12 cellular contexts compared by ENCODE assay signal in genomic region chr12:51941011-51941561, GRCh38. TPM values are rescaled to one million over a fixed set of nuclear protein-coding genes. Genes with fewer than 3 reads are reported as not detected.
A peak's percentile ranks its signal among the peaks of the same experiment; 100 is the strongest.
DNase-seq lines count a peak whose midpoint lies in the region; ATAC-seq, FAIRE-seq and TF ChIP-seq lines count a peak whose summit lies in the region.
"Had no signal": no experiment of that assay in that cellular context is flagged by ENCODE, and none has a peak within 500 bp of the region (broad histone marks: within the 10 kb centered on the region; RNA-seq: fewer than 3 reads in every experiment).

No MANE protein-coding gene starts in this region.

- FAIRE-seq in HepG2 (lab: Jason Lieb, UNC) (no peak), kidney (lab: Jason Lieb, UNC) (no peak)

- peak; percentile 32; the same call in 1 of the 3 replicates for ATAC-seq in HepG2
- ATAC-seq in HG03025 (IDR thresholded peaks at IDR 0.05; ENCODE audit: low FRiP score, unreplicated experiment): no peak

- POLR2A ChIA-PET in HepG2 (lab: Yijun Ruan, JAX): no interaction called here

- H3K9me3 ChIP-seq in HepG2 (ENCODE audit: low read length) (no peaks in the 10 kb centered on the region), kidney (ENCODE audit: control insufficient read depth in 1 of 2, low read length in 2 of 2) (peaks cover 0 to 8% of the 10 kb centered on the region in 2 donors)

- no peak for TF ChIP-seq RAD21 in HepG2 (CRISPR knock-in tag; IDR thresholded peaks at IDR 0.05)

- no peak overlapping the region for H3K4me2 ChIP-seq in HepG2 (ENCODE audit: low read depth, low read length)

- H3K79me2 ChIP-seq in HepG2 (ENCODE audit: insufficient read depth, low read length): no peaks in the 10 kb centered on the region

- peaks cover 1 to 38% of the 10 kb centered on the region in 2 experiments; a peak in 4 of 5 replicates for H3K27me3 ChIP-seq in HepG2 (ENCODE audit: control insufficient read depth in 1 of 2, insufficient read depth in 2 of 2, low read length in 2 of 2)

- in situ Hi-C loops in HepG2 (cut with HindIII; ENCODE audit: extremely low pct_ligation_motif_present, low pct_unique_long_range_greater_than_20kb) (no loop called here), KBM-7 (cut with MboI; ENCODE audit: low pct_unique_long_range_greater_than_20kb, low sequenced_read_pairs) (no loop called here)

- TF ChIP-seq CTCF in choroid plexus epithelial cell (conservative IDR thresholded peaks at IDR 0.05; ENCODE audit: low read depth, low read length): no peak
- TF ChIP-seq CTCF in HepG2 (CRISPR knock-in tag; IDR thresholded peaks at IDR 0.05): no peak
- no peak for TF ChIP-seq CTCF in kidney (IDR thresholded peaks at IDR 0.05; ENCODE audit: borderline replicate concordance, extremely low read depth, insufficient read depth)

- H4K20me1 ChIP-seq in HepG2 (ENCODE audit: insufficient read depth, low read length): no peaks in the 10 kb centered on the region

- no peak for TF ChIP-seq EP300 in HepG2 (IDR thresholded peaks at IDR 0.05; ENCODE audit: low read depth in 2 of 2, low read length in 2 of 2)
- TF ChIP-seq EP300 in HepG2 (CRISPR knock-in tag; IDR thresholded peaks at IDR 0.05; ENCODE audit: borderline replicate concordance): no peak

- WGBS in HepG2 (ENCODE audit: low lambda C conversion rate): 38% methylated on average over 11 of the region's 11 CpGs

- no peak overlapping the region for H3K4me3 ChIP-seq in choroid plexus epithelial cell (ENCODE audit: low read depth, low read length)
- no peak overlapping the region for H3K4me3 ChIP-seq in HepG2 (replicated peaks in 1 of 3; ENCODE audit: insufficient read depth in 1 of 3, low read depth in 2 of 3, low read length in 3 of 3)
- no peak overlapping the region for H3K4me3 ChIP-seq in kidney (ENCODE audit: low read length in 2 of 2)
- H3K4me3 ChIP-seq: lower lobe of right lung had no signal

- H3K4me1 ChIP-seq in HepG2 (ENCODE audit: insufficient read depth, low read length): peaks cover 15% of the 10 kb centered on the region
- H3K4me1 ChIP-seq in kidney (ENCODE audit: control insufficient read depth in 1 of 2, insufficient read depth in 1 of 2, low read depth in 1 of 2, low read length in 2 of 2): peaks cover 14 to 15% of the 10 kb centered on the region in 2 donors
- H3K4me1 ChIP-seq: lower lobe of right lung had no signal

- no peak overlapping the region for H3K9ac ChIP-seq in HepG2 (ENCODE audit: insufficient read depth, low read depth, low read length)
- no peak overlapping the region for H3K9ac ChIP-seq in kidney (ENCODE audit: low read length in 2 of 2)

- no peak overlapping the region for H3K27ac ChIP-seq in HepG2 (ENCODE audit: extremely low read length, insufficient read depth, low read length)
- no peak overlapping the region for H3K27ac ChIP-seq in kidney (ENCODE audit: low read depth in 2 of 2, low read length in 2 of 2)
- H3K27ac ChIP-seq: lower lobe of right lung had no signal

- CTCF ChIA-PET in HepG2 (lab: Yijun Ruan, JAX; ENCODE audit: low intra/inter-chr PET ratio, low total read pairs): no interaction called here

- DNase-seq in DMS 273 treated with DMSO at 0.1 percent for 48 hours (lab: John Stamatoyannopoulos, UW): peak; percentile 54
- peak; percentile 66 for DNase-seq in NCI-H2171 (lab: John Stamatoyannopoulos, UW)
- peak; percentile 87 for DNase-seq in choroid plexus epithelial cell (ENCODE audit: low read depth)
- DNase-seq in HepG2 (ENCODE audit: low spot score): no peak
- DNase-seq in KBM-7: no peak
- DNase-seq in GM19240 (ENCODE audit: insufficient read length, low spot score): no peak
- DNase-seq in kidney: no peak
- DNase-seq: H9; lower lobe of right lung; stimulated activated naive CD4-positive, alpha-beta T cell; T1000 had no signal

- no peaks in the 10 kb centered on the region for H3K36me3 ChIP-seq in HepG2 (replicated peaks in 1 of 2; ENCODE audit: control insufficient read depth in 1 of 2, insufficient read depth in 2 of 2, low read length in 2 of 2)
- no peaks in the 10 kb centered on the region for H3K36me3 ChIP-seq in kidney (ENCODE audit: control insufficient read depth in 1 of 2, insufficient read depth in 2 of 2, low read length in 2 of 2)
- H3K36me3 ChIP-seq: lower lobe of right lung had no signal

- TF ChIP-seq POLR2A in HepG2 (IDR thresholded peaks at IDR 0.05; ENCODE audit: insufficient read depth in 1 of 2, low read depth in 2 of 2, low read length in 2 of 2): no peak

- H2AFZ ChIP-seq in HepG2 (ENCODE audit: low read length): no peak overlapping the region

- no TSS peak for BruUV-seq in HepG2 (replicated peaks; lab: Mats Ljungman, UMichigan)

- intact Hi-C loops in HepG2 (cut with micrococcal nuclease; ENCODE audit: unreplicated experiment): loop anchor here (5.0 kb wide), 2 partner anchors 41 to 411 kb away; no protein-coding TSS in a partner anchor
- intact Hi-C loops in kidney (cut with DNase I): no loop called here

RNA-seq across cellular contexts. Expression of gene ACVR1B, which starts 10.4 kb away (rescaled TPM):
- 5.8 and 8.9 TPM in 2 replicates for total RNA-seq in HepG2 (2016; rRNA removed; fragmentation: Illumina TruSeq; extraction: Trizol)
- total RNA-seq in HepG2 (2016; cell fraction: cytosol; rRNA removed; fragmentation: Illumina TruSeq; extraction: Trizol; ENCODE audit: low read depth): 2.0 and 2.2 TPM in 2 replicates
- total RNA-seq in HepG2 (2016; cell fraction: insoluble cytoplasmic fraction; rRNA removed; fragmentation: Illumina TruSeq; extraction: Trizol): 4.3 and 9.8 TPM in 2 replicates
- 5.4 and 7.6 TPM in 2 replicates for total RNA-seq in HepG2 (2016; cell fraction: membrane; rRNA removed; fragmentation: Illumina TruSeq; extraction: Trizol)
- total RNA-seq in HepG2 (2016; cell fraction: nucleus; rRNA removed; fragmentation: Illumina TruSeq; extraction: Trizol): 9.9 and 14.3 TPM in 2 replicates
- polyA plus RNA-seq in HepG2 (2011; rRNA removed): 12.1 and 14.1 TPM in 2 replicates
- 12.0 and 13.7 TPM in 2 replicates for polyA plus RNA-seq in HepG2 (2011; cell fraction: cytosol; rRNA removed)
- 12.5 and 12.9 TPM in 2 replicates for polyA plus RNA-seq in HepG2 (2011; cell fraction: nucleus; rRNA removed)
- polyA plus RNA-seq in HepG2 (2012): 10.8 and 11.8 TPM in 2 replicates
- polyA plus RNA-seq in HepG2 (2016; cell fraction: cytosol; fragmentation: Illumina TruSeq; extraction: Trizol; ENCODE audit: low read depth): 1.1 and 1.3 TPM in 2 replicates
- 5.3 and 5.6 TPM in 2 replicates for polyA plus RNA-seq in HepG2 (2016; cell fraction: insoluble cytoplasmic fraction; fragmentation: Illumina TruSeq; extraction: Trizol; ENCODE audit: low read depth)
- polyA plus RNA-seq in HepG2 (2016; cell fraction: membrane; fragmentation: Illumina TruSeq; extraction: Trizol; ENCODE audit: low read depth): 3.8 and 4.6 TPM in 2 replicates
- polyA plus RNA-seq in HepG2 (2016; cell fraction: nucleus; fragmentation: Illumina TruSeq; extraction: Trizol; ENCODE audit: insufficient read depth, low read depth): 16.9 and 17.0 TPM in 2 replicates
- 22.8 and 32.8 TPM in 2 replicates for polyA minus RNA-seq in HepG2 (2011; rRNA and poly(A)+ RNA removed; ENCODE audit: low replicate concordance)
- 9.7 and 13.2 TPM in 2 replicates for polyA minus RNA-seq in HepG2 (2011; cell fraction: cytosol; rRNA and poly(A)+ RNA removed)
- 12.1 and 14.2 TPM in 2 replicates for polyA minus RNA-seq in HepG2 (2011; cell fraction: nucleus; rRNA and poly(A)+ RNA removed)
- 95.5 TPM for total RNA-seq in kidney
- 30.6 TPM for polyA plus RNA-seq in kidney (ENCODE audit: insufficient read depth, low read depth, low replicate concordance)

RNA-seq across cellular contexts. Expression of gene ACVRL1, which starts 33.8 kb away (rescaled TPM):
- total RNA-seq in HepG2 (2016; rRNA removed; fragmentation: Illumina TruSeq; extraction: Trizol) (not detected in 2 replicates), kidney (88.4 TPM)
- not detected in 2 replicates for total RNA-seq in HepG2 (2016; cell fraction: cytosol; rRNA removed; fragmentation: Illumina TruSeq; extraction: Trizol; ENCODE audit: low read depth)
- total RNA-seq in HepG2 (2016; cell fraction: insoluble cytoplasmic fraction; rRNA removed; fragmentation: Illumina TruSeq; extraction: Trizol): not detected in 2 replicates
- total RNA-seq in HepG2 (2016; cell fraction: membrane; rRNA removed; fragmentation: Illumina TruSeq; extraction: Trizol): not detected in 2 replicates
- not detected in 2 replicates for total RNA-seq in HepG2 (2016; cell fraction: nucleus; rRNA removed; fragmentation: Illumina TruSeq; extraction: Trizol)
- polyA plus RNA-seq in HepG2 (2011; rRNA removed) (not detected in 2 replicates), kidney (ENCODE audit: insufficient read depth, low read depth, low replicate concordance) (29.1 TPM)
- not detected in 2 replicates for polyA plus RNA-seq in HepG2 (2011; cell fraction: cytosol; rRNA removed)
- not detected in 2 replicates for polyA plus RNA-seq in HepG2 (2011; cell fraction: nucleus; rRNA removed)
- not detected in 2 replicates for polyA plus RNA-seq in HepG2 (2012)
- polyA plus RNA-seq in HepG2 (2016; cell fraction: cytosol; fragmentation: Illumina TruSeq; extraction: Trizol; ENCODE audit: low read depth): not detected in 2 replicates
- not detected in 2 replicates for polyA plus RNA-seq in HepG2 (2016; cell fraction: insoluble cytoplasmic fraction; fragmentation: Illumina TruSeq; extraction: Trizol; ENCODE audit: low read depth)
- not detected in 2 replicates for polyA plus RNA-seq in HepG2 (2016; cell fraction: membrane; fragmentation: Illumina TruSeq; extraction: Trizol; ENCODE audit: low read depth)
- not detected in 2 replicates for polyA plus RNA-seq in HepG2 (2016; cell fraction: nucleus; fragmentation: Illumina TruSeq; extraction: Trizol; ENCODE audit: insufficient read depth, low read depth)
- polyA minus RNA-seq in HepG2 (2011; rRNA and poly(A)+ RNA removed; ENCODE audit: low replicate concordance): 0.05 TPM in 1 of 2 replicates, not detected in the other
- not detected in 2 replicates for polyA minus RNA-seq in HepG2 (2011; cell fraction: cytosol; rRNA and poly(A)+ RNA removed)
- polyA minus RNA-seq in HepG2 (2011; cell fraction: nucleus; rRNA and poly(A)+ RNA removed): not detected in 2 replicates
- total RNA-seq: H9 had no signal

RNA-seq across cellular contexts. Expression of gene ANKRD33, which starts 53.2 kb away (rescaled TPM):
- total RNA-seq in HepG2 (2016; rRNA removed; fragmentation: Illumina TruSeq; extraction: Trizol) (not detected in 2 replicates), kidney (not detected)
- total RNA-seq in HepG2 (2016; cell fraction: cytosol; rRNA removed; fragmentation: Illumina TruSeq; extraction: Trizol; ENCODE audit: low read depth): not detected in 2 replicates
- total RNA-seq in HepG2 (2016; cell fraction: insoluble cytoplasmic fraction; rRNA removed; fragmentation: Illumina TruSeq; extraction: Trizol): not detected in 2 replicates
- total RNA-seq in HepG2 (2016; cell fraction: membrane; rRNA removed; fragmentation: Illumina TruSeq; extraction: Trizol): not detected in 2 replicates
- not detected in 2 replicates for total RNA-seq in HepG2 (2016; cell fraction: nucleus; rRNA removed; fragmentation: Illumina TruSeq; extraction: Trizol)
- polyA plus RNA-seq in HepG2 (2011; rRNA removed) (0.04 and 0.07 TPM in 2 replicates), kidney (ENCODE audit: insufficient read depth, low read depth, low replicate concordance) (not detected)
- 0.03 and 0.04 TPM in 2 replicates for polyA plus RNA-seq in HepG2 (2011; cell fraction: cytosol; rRNA removed)
- polyA plus RNA-seq in HepG2 (2011; cell fraction: nucleus; rRNA removed): 0.16 and 0.33 TPM in 2 replicates
- polyA plus RNA-seq in HepG2 (2012): not detected in 2 replicates
- not detected in 2 replicates for polyA plus RNA-seq in HepG2 (2016; cell fraction: cytosol; fragmentation: Illumina TruSeq; extraction: Trizol; ENCODE audit: low read depth)
- polyA plus RNA-seq in HepG2 (2016; cell fraction: insoluble cytoplasmic fraction; fragmentation: Illumina TruSeq; extraction: Trizol; ENCODE audit: low read depth): not detected in 2 replicates
- polyA plus RNA-seq in HepG2 (2016; cell fraction: membrane; fragmentation: Illumina TruSeq; extraction: Trizol; ENCODE audit: low read depth): not detected in 2 replicates
- not detected in 2 replicates for polyA plus RNA-seq in HepG2 (2016; cell fraction: nucleus; fragmentation: Illumina TruSeq; extraction: Trizol; ENCODE audit: insufficient read depth, low read depth)
- polyA minus RNA-seq in HepG2 (2011; rRNA and poly(A)+ RNA removed; ENCODE audit: low replicate concordance): 0.05 and 0.18 TPM in 2 replicates
- not detected in 2 replicates for polyA minus RNA-seq in HepG2 (2011; cell fraction: cytosol; rRNA and poly(A)+ RNA removed)
- polyA minus RNA-seq in HepG2 (2011; cell fraction: nucleus; rRNA and poly(A)+ RNA removed): not detected in 2 replicates
- total RNA-seq: lower lobe of right lung had no signal

Comparison
In these comparisons a context has a peak if more than half of its experiments do, and no peak if none do; other contexts are left out.
1. DNase-seq: peak in DMS 273 treated with DMSO at 0.1 percent for 48 hours (single experiment), NCI-H2171 (single experiment) and choroid plexus epithelial cell (single experiment); none in HepG2 (single experiment), KBM-7 (single experiment), GM19240 (single experiment) and kidney (single experiment).
2. RNA of gene ACVRL1, which starts 33.8 kb away (total RNA-seq): 88.4 TPM in kidney (single experiment); not detected in HepG2; every median in the first group is over 10 times any median in the second.